9 cellular contexts compared by ENCODE assay signal in genomic region chr15:74406992-74407705, GRCh38. TPM values are rescaled to one million over a fixed set of nuclear protein-coding genes. Genes with fewer than 3 reads are reported as not detected.
DNase-seq lines count a peak whose midpoint lies in the region; ATAC-seq and TF ChIP-seq lines count a peak whose summit lies in the region.
"Had no signal": no experiment of that assay in that cellular context is flagged by ENCODE, and none has a peak within 500 bp of the region (broad histone marks: within the 10 kb centered on the region; RNA-seq: fewer than 3 reads in every experiment).

No MANE protein-coding gene starts in this region.

- 57 to 69% methylated on average over 11 to 12 of the region's 12 CpGs for WGBS in lung, 2 donors

- H3K4me3 ChIP-seq in AG09309 (ENCODE audit: control insufficient read depth, low read depth, low read length): no peak overlapping the region
- H3K4me3 ChIP-seq in lung: no peak overlapping the region

- DNase-seq in AG09309 (ENCODE audit: low read depth) (peak; percentile 79), HEK293T (ENCODE audit: extremely low spot score) (peak; percentile 32), amniotic stem cell (lab: John Stamatoyannopoulos, UW) (peak; percentile 74), lung (ENCODE audit: low spot score) (no peak), NCI-H1436 treated with DMSO at 0.1 percent for 48 hours (lab: John Stamatoyannopoulos, UW) (no peak), NCI-H187 (lab: John Stamatoyannopoulos, UW) (no peak)

- CTCF ChIA-PET in HEK293T (lab: Yijun Ruan, JAX): interaction anchor here (0.6 kb wide), 1 partner anchor 25 kb away, joined by 3 read pairs; no protein-coding TSS in a partner anchor

- H3K27ac ChIP-seq in lung (ENCODE audit: low read depth in 1 of 2, low read length in 1 of 2): no peak overlapping the region
- H3K27ac ChIP-seq: VCaP had no signal

- peaks cover 0 to 10% of the 10 kb centered on the region in 2 donors for H3K4me1 ChIP-seq in lung (ENCODE audit: control insufficient read depth in 2 of 2, insufficient read depth in 2 of 2, low read length in 2 of 2)

- H3K9me3 ChIP-seq in lung (ENCODE audit: control insufficient read depth in 2 of 2, insufficient read depth in 1 of 2, low read length in 1 of 2): no peaks in the 10 kb centered on the region

- ATAC-seq in lung (ENCODE audit: insufficient read depth, low FRiP score) (peak; percentile 20), GM21576 (IDR thresholded peaks at IDR 0.05; ENCODE audit: unreplicated experiment) (no peak), HG03342 (IDR thresholded peaks at IDR 0.05; ENCODE audit: unreplicated experiment) (no peak)

- POLR2A ChIA-PET in HEK293T (lab: Yijun Ruan, JAX): interaction anchor here (1.0 kb wide), 1 partner anchor 191 kb away, joined by 3 read pairs; no protein-coding TSS in a partner anchor

- H3K27me3 ChIP-seq in lung (ENCODE audit: control insufficient read depth, insufficient read depth): no peaks in the 10 kb centered on the region

- TF ChIP-seq CTCF in AG09309 (IDR thresholded peaks at IDR 0.05; ENCODE audit: control insufficient read depth, insufficient read depth, low read depth, low read length, missing control alignments) (no peak), lung (IDR thresholded peaks at IDR 0.05; ENCODE audit: control extremely low read depth, extremely low read depth) (no peak)

- H3K36me3 ChIP-seq in lung (ENCODE audit: control insufficient read depth in 2 of 2, insufficient read depth in 2 of 2, low read length in 2 of 2): peaks cover 0 to 3% of the 10 kb centered on the region in 2 donors

TF ChIP-seq in HEK293T, 16 proteins besides CTCF, POLR2A, EP300 and RAD21:
- TF ChIP-seq ARNT (IDR thresholded peaks at IDR 0.05): no peak
- TF ChIP-seq SUZ12 (IDR thresholded peaks at IDR 0.05): no peak
- TF ChIP-seq TARDBP (IDR thresholded peaks at IDR 0.05): no peak
- no peak for TF ChIP-seq FOXA1 (IDR thresholded peaks at IDR 0.05)
- no peak for TF ChIP-seq ZNF384 (IDR thresholded peaks at IDR 0.05)
- TF ChIP-seq NFRKB (IDR thresholded peaks at IDR 0.05): no peak
- TF ChIP-seq FOXM1 (IDR thresholded peaks at IDR 0.05; ENCODE audit: borderline replicate concordance): no peak
- TF ChIP-seq FOXK2 (IDR thresholded peaks at IDR 0.05): no peak
- TF ChIP-seq SP1 (IDR thresholded peaks at IDR 0.05): no peak
- TF ChIP-seq L3MBTL2 (conservative IDR thresholded peaks at IDR 0.05): no peak

RNA-seq across cellular contexts. Expression of gene SEMA7A, which starts 26.6 kb away (rescaled TPM):
- total RNA-seq in lung: 10 to 100 TPM in 1 of 2 donors, 1 to 10 TPM in 1; 7.1 to 15.0 TPM
- polyA plus RNA-seq in lung: 1 to 10 TPM; 4.2 to 6.6 TPM

RNA-seq across cellular contexts. Expression of gene CYP11A1, which starts 39.7 kb away (rescaled TPM):
- total RNA-seq in lung: under 1 TPM; 0.74 to 0.97 TPM
- polyA plus RNA-seq in lung: under 1 TPM; 0.15 to 0.65 TPM

RNA-seq across cellular contexts. Expression of gene UBL7, which starts 53.8 kb away (rescaled TPM):
- total RNA-seq in lung: 10 to 100 TPM; 38.1 to 48.0 TPM
- polyA plus RNA-seq in lung: 10 to 100 TPM; 31.8 to 42.6 TPM

Comparison
In these comparisons a context has a peak if more than half of its experiments do, and no peak if none do; other contexts are left out.
1. DNase-seq: peak in AG09309 (single experiment), HEK293T (single experiment) and amniotic stem cell (single experiment); none in lung (single experiment), NCI-H1436 treated with DMSO at 0.1 percent for 48 hours (single experiment) and NCI-H187 (0 of 2).